In the genomic region with DNA sequence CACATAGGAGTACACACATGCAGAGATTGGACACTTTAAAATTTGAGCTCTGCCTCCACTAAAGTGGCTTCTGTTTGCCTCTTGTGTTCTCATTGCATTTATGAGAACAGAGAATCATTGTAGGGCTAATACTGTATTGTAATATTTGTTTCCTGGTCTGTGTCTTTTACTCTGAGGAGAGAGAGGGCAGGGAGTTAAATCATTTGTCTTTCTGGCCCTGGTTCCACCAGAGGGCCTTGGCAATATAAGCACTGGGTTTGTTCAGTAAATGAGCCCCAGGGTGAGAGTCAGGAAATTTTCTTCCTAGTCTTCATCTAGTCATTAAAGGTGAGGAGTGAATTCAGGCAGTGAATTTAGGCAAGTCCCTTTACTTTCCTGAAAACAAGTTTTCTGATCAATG, we compare ENCODE assay signal across 18 cellular contexts.
A peak's percentile ranks its signal among the peaks of the same experiment; 100 is the strongest.
DNase-seq lines count a peak whose midpoint lies in the region; ATAC-seq and TF ChIP-seq lines count a peak whose summit lies in the region.
"Had no signal": no experiment of that assay in that cellular context is flagged by ENCODE, and none has a peak within 500 bp of the region (broad histone marks: within the 10 kb centered on the region; RNA-seq: fewer than 3 reads in every experiment).

No MANE protein-coding gene starts in this region.

- peaks cover 85% of the 10 kb centered on the region for H3K27me3 ChIP-seq in Loucy (ENCODE audit: insufficient read depth, low read length, poor library complexity, severe bottlenecking)
- no peaks in the 10 kb centered on the region for H3K27me3 ChIP-seq in sigmoid colon
- H3K27me3 ChIP-seq: vagina had no signal

- H3K9me3 ChIP-seq in Loucy (ENCODE audit: insufficient read depth, low read depth, low read length) (no peaks in the 10 kb centered on the region), sigmoid colon (no peaks in the 10 kb centered on the region)
- H3K9me3 ChIP-seq: vagina had no signal

- peak overlapping the region; percentile 53 to 68 (median 54) for H3K27ac ChIP-seq in sigmoid colon
- H3K27ac ChIP-seq: vagina had no signal

- no peaks in the 10 kb centered on the region for H3K79me2 ChIP-seq in Loucy (ENCODE audit: insufficient read depth, low read length)

- H3K4me1 ChIP-seq in Loucy (ENCODE audit: insufficient read depth, low read length, poor library complexity, severe bottlenecking) (peaks cover 5% of the 10 kb centered on the region), sigmoid colon (peaks cover 0 to 73% (median 60%) of the 10 kb centered on the region in 4 donors)

- TF ChIP-seq EP300 in sigmoid colon (IDR thresholded peaks at IDR 0.05): no peak

- intact Hi-C loops in sigmoid colon (cut with DNase I): loop anchor here (10.0 kb wide), 1 partner anchor 68 kb away; the partner anchor contains the start of gene NFIA

- H2AFZ ChIP-seq in Loucy (ENCODE audit: low read length): no peak overlapping the region

- no peak for ATAC-seq in HG02938 (IDR thresholded peaks at IDR 0.05; ENCODE audit: unreplicated experiment)
- no peak for ATAC-seq in stimulated activated naive B cell treated with anti-CD40 and anti-IgM and Interleukin-4, amounts not matched to agents 10 μg/mL and 1 μg/mL and 100 μg/mL, for 72 hours (replicated peaks)
- ATAC-seq: activated T-cell treated with anti-CD3 and anti-CD28 coated beads, Interleukin-2, amount 50 U/mL, for 4 hours had no signal

- peaks cover 4% of the 10 kb centered on the region for H3K36me3 Mint-ChIP-seq in brain
- no peaks in the 10 kb centered on the region for H3K36me3 Mint-ChIP-seq in stimulated activated naive B cell treated with anti-CD40 and anti-IgM and Interleukin-4, amounts not matched to agents 10 μg/mL and 1 μg/mL and 100 μg/mL, for 72 hours

- no peak for TF ChIP-seq POLR2A in sigmoid colon (IDR thresholded peaks at IDR 0.05)

- H3K4me3 Mint-ChIP-seq in brain: peak overlapping the region in 2 of 5 experiments; percentile 5 to 13
- no peak overlapping the region for H3K4me3 Mint-ChIP-seq in stimulated activated naive B cell treated with anti-CD40 and anti-IgM and Interleukin-4, amounts not matched to agents 10 μg/mL and 1 μg/mL and 100 μg/mL, for 72 hours
- H3K4me3 Mint-ChIP-seq: activated T-cell treated with anti-CD3 and anti-CD28 coated beads, Interleukin-2, amount 50 U/mL, for 4 hours; dendritic cell treated with granulocyte-macrophage colony-stimulating factor and Interleukin-4, amounts not matched to agents 40 ng/mL and 50 ng/mL, for 4 days; T-helper 2 cell treated with Interferon-gamma antibody and Interleukin-4, amounts not matched to agents 5 μg/mL and 100 μg/mL, for 36 hours had no signal

- no peak overlapping the region for H3K9ac ChIP-seq in Loucy (ENCODE audit: low read depth, low read length, poor library complexity, severe bottlenecking)

- H4K20me1 ChIP-seq in Loucy (ENCODE audit: insufficient read depth, low read length, poor library complexity, severe bottlenecking): no peaks in the 10 kb centered on the region

- peak; percentile 27 for TF ChIP-seq CTCF in Loucy (conservative IDR thresholded peaks at IDR 0.05; ENCODE audit: low read length)
- no peak for TF ChIP-seq CTCF in brain (conservative IDR thresholded peaks at IDR 0.05)
- TF ChIP-seq CTCF in sigmoid colon (IDR thresholded peaks at IDR 0.05): no peak

- H3F3A ChIP-seq in Loucy (ENCODE audit: low read depth): 0 out of 2 replicates have a peak, but pooled peaks cover 2% of the 10 kb centered on the region

- no peaks in the 10 kb centered on the region for H3K9me2 ChIP-seq in Loucy (replicated peaks; ENCODE audit: low read depth, low read length)

- H3K27ac Mint-ChIP-seq in brain: peak overlapping the region; percentile 35 to 91 (median 57)
- no peak overlapping the region for H3K27ac Mint-ChIP-seq in stimulated activated naive B cell treated with anti-CD40 and anti-IgM and Interleukin-4, amounts not matched to agents 10 μg/mL and 1 μg/mL and 100 μg/mL, for 72 hours
- H3K27ac Mint-ChIP-seq: dendritic cell treated with granulocyte-macrophage colony-stimulating factor and Interleukin-4, amounts not matched to agents 40 ng/mL and 50 ng/mL, for 4 days; T-helper 2 cell treated with Interferon-gamma antibody and Interleukin-4, amounts not matched to agents 5 μg/mL and 100 μg/mL, for 36 hours had no signal

- DNase-seq in kidney tubule cell (ENCODE audit: low spot score): peak; percentile 32
- no peak for DNase-seq in sigmoid colon
- DNase-seq in D341Med (ENCODE audit: low spot score): no peak
- no peak for DNase-seq in SHP77 (lab: John Stamatoyannopoulos, UW)
- DNase-seq in stimulated activated naive B cell treated with anti-CD40 and anti-IgM and Interleukin-4, amounts not matched to agents 10 μg/mL and 1 μg/mL and 100 μg/mL, for 72 hours: no peak
- DNase-seq: activated CD4-positive, alpha-beta T cell treated with anti-CD3 and anti-CD28 coated beads for 48 hours; activated T-cell treated with anti-CD3 and anti-CD28 coated beads, Interleukin-2, amount 50 U/mL, for 4 hours; EL; IMR-90; NCI-H1048; NCI-H510A; posterior cingulate gyrus had no signal

- peaks cover 84% of the 10 kb centered on the region for H3K4me1 Mint-ChIP-seq in brain
- peaks cover 0 to 5% of the 10 kb centered on the region in 2 donors for H3K4me1 Mint-ChIP-seq in stimulated activated naive B cell treated with anti-CD40 and anti-IgM and Interleukin-4, amounts not matched to agents 10 μg/mL and 1 μg/mL and 100 μg/mL, for 72 hours

- peaks cover 0 to 2% (median 0%) of the 10 kb centered on the region in 5 experiments for H3K9me3 Mint-ChIP-seq in brain
- no peaks in the 10 kb centered on the region for H3K9me3 Mint-ChIP-seq in stimulated activated naive B cell treated with anti-CD40 and anti-IgM and Interleukin-4, amounts not matched to agents 10 μg/mL and 1 μg/mL and 100 μg/mL, for 72 hours
- H3K9me3 Mint-ChIP-seq: activated T-cell treated with anti-CD3 and anti-CD28 coated beads, Interleukin-2, amount 50 U/mL, for 4 hours; dendritic cell treated with granulocyte-macrophage colony-stimulating factor and Interleukin-4, amounts not matched to agents 40 ng/mL and 50 ng/mL, for 4 days; T-helper 2 cell treated with Interferon-gamma antibody and Interleukin-4, amounts not matched to agents 5 μg/mL and 100 μg/mL, for 36 hours had no signal

- H3K36me3 ChIP-seq in Loucy (ENCODE audit: insufficient read depth, low read length) (no peaks in the 10 kb centered on the region), sigmoid colon (no peaks in the 10 kb centered on the region)
- H3K36me3 ChIP-seq: vagina had no signal

- H3K4me3 ChIP-seq in Loucy (ENCODE audit: low read length, poor library complexity, severe bottlenecking) (no peak overlapping the region), sigmoid colon (no peak overlapping the region)
- H3K4me3 ChIP-seq: vagina had no signal

- no peak overlapping the region for H3K4me2 ChIP-seq in Loucy (ENCODE audit: low read depth, low read length, poor library complexity, severe bottlenecking)

- H3K27me3 Mint-ChIP-seq in brain: peaks cover 4% of the 10 kb centered on the region
- H3K27me3 Mint-ChIP-seq in stimulated activated naive B cell treated with anti-CD40 and anti-IgM and Interleukin-4, amounts not matched to agents 10 μg/mL and 1 μg/mL and 100 μg/mL, for 72 hours: no peaks in the 10 kb centered on the region
- H3K27me3 Mint-ChIP-seq: dendritic cell treated with granulocyte-macrophage colony-stimulating factor and Interleukin-4, amounts not matched to agents 40 ng/mL and 50 ng/mL, for 4 days had no signal
